20 cellular contexts compared by ENCODE assay signal in the genomic region with DNA sequence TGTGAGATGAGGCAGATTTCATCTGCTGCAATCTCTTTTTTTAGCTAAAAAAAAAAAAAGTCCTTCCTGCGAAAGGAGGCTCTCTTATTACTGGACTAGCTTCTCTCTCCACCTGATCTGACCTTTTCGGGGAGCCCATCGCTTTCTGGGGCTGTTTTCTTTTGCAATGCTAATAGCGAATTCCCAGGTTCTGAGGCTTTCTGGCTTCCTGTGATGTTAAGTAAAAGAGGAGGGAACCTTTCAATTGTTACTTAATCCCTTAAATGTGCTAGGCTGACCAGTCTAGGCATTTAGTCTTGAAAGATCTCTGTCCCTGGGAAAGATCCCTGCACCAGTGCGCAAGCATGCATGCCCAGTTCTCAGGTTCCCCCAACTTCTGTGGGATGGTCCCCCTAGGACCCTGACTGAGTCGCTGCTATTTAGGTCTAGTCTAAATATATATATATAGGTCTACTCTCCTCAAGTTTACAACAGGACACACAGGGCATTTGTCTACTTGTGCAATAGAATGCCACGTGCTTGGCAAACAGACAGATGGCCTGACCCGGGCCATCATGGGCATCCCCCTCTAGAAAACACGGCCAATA.
DNase-seq lines count a peak whose midpoint lies in the region; ATAC-seq and TF ChIP-seq lines count a peak whose summit lies in the region.
"Had no signal": no experiment of that assay in that cellular context is flagged by ENCODE, and none has a peak within 500 bp of the region (broad histone marks: within the 10 kb centered on the region; RNA-seq: fewer than 3 reads in every experiment).

No MANE protein-coding gene starts in this region.

- WGBS in HUES64 = 17% methylated on average over 9 of the region's 9 CpGs
- 48 to 58% (median 56%) methylated on average over 9 of the region's 9 CpGs for WGBS in psoas muscle, 3 donors

- H3K27ac ChIP-seq in GM23338 (ENCODE audit: low read depth) (peak overlapping the region; percentile 9; the same call in 1 of the 2 replicates), HUES64 (ENCODE audit: low read depth, low read length) (peak overlapping the region; percentile 58; the same call in 1 of the 2 replicates), psoas muscle (no peak overlapping the region), left lung (no peak overlapping the region)
- H3K27ac ChIP-seq: A549 had no signal

- no peaks in the 10 kb centered on the region for H3K79me2 ChIP-seq in GM23338 (replicated peaks; ENCODE audit: insufficient read depth)

- H3K9ac ChIP-seq in HUES64 (ENCODE audit: low read depth, low read length) = no peak overlapping the region
- H3K9ac ChIP-seq: SK-N-SH had no signal

- no peaks in the 10 kb centered on the region for H3K9me3 Mint-ChIP-seq in GM23338
- H3K9me3 Mint-ChIP-seq: CD4-positive, alpha-beta T cell had no signal

- H3K27ac Mint-ChIP-seq in GM23338 = peak overlapping the region; percentile 89
- H3K27ac Mint-ChIP-seq: CD4-positive, alpha-beta T cell had no signal

- TF ChIP-seq CTCF in GM23338 (conservative IDR thresholded peaks at IDR 0.05; ENCODE audit: low read depth in 2 of 2) (no peak), psoas muscle (IDR thresholded peaks at IDR 0.05) (no peak), left lung (IDR thresholded peaks at IDR 0.05) (no peak)

- H3K4me3 Mint-ChIP-seq in GM23338 = peak overlapping the region; percentile 48
- H3K4me3 Mint-ChIP-seq: CD4-positive, alpha-beta T cell had no signal

- H3K27me3 ChIP-seq in GM23338 (ENCODE audit: insufficient read depth) (no peaks in the 10 kb centered on the region), HUES64 (ENCODE audit: insufficient read depth, low read length) (no peaks in the 10 kb centered on the region), psoas muscle (ENCODE audit: insufficient read depth in 3 of 3, low read length in 2 of 3) (peaks cover 0 to 3% (median 0%) of the 10 kb centered on the region in 3 donors), left lung (peaks cover 0 to 39% of the 10 kb centered on the region in 2 donors)

- H3K36me3 Mint-ChIP-seq in GM23338 (ENCODE audit: low read depth) = no peaks in the 10 kb centered on the region

- H3K27me3 Mint-ChIP-seq in GM23338 (ENCODE audit: insufficient read depth, low read depth, poor library complexity) = peaks cover 11% of the 10 kb centered on the region

- H3K4me1 ChIP-seq in GM23338 (ENCODE audit: insufficient read depth) (peaks cover 23% of the 10 kb centered on the region), HUES64 (ENCODE audit: insufficient read depth, low read length) (peaks cover 43% of the 10 kb centered on the region), psoas muscle (no peaks in the 10 kb centered on the region), left lung (no peaks in the 10 kb centered on the region)
- H3K4me1 ChIP-seq: A549, Caco-2 had no signal

- intact Hi-C loops in psoas muscle (cut with DNase I) (no loop called here), left lung (cut with DNase I) (no loop called here)

- H3K36me3 ChIP-seq in GM23338 (ENCODE audit: insufficient read depth) (no peaks in the 10 kb centered on the region), HUES64 (ENCODE audit: insufficient read depth, low read length) (no peaks in the 10 kb centered on the region), psoas muscle (ENCODE audit: insufficient read depth in 1 of 2, low read depth in 1 of 2) (no peaks in the 10 kb centered on the region), left lung (no peaks in the 10 kb centered on the region)

- H3K4me1 Mint-ChIP-seq in GM23338 = peaks cover 47% of the 10 kb centered on the region

- H3K9me2 ChIP-seq in GM23338 (ENCODE audit: insufficient read depth) = peaks cover 11% of the 10 kb centered on the region
- H3K9me2 ChIP-seq: SK-N-SH had no signal

- H3K4me3 ChIP-seq in GM23338 (no peak overlapping the region), HUES64 (ENCODE audit: low read length) (no peak overlapping the region; the same call in 1 of the 2 replicates), psoas muscle (no peak overlapping the region), left lung (no peak overlapping the region)
- H3K4me3 ChIP-seq: A549, GM12878 had no signal

- ATAC-seq in GM23338 = peak; percentile 89
- ATAC-seq in psoas muscle = no peak
- no peak for ATAC-seq in left lung
- ATAC-seq: A549, GM12878, PC-3 had no signal

- H4K20me1 ChIP-seq in GM23338 (replicated peaks; ENCODE audit: insufficient read depth) = no peaks in the 10 kb centered on the region

- H3K9me3 ChIP-seq in HUES64 (ENCODE audit: insufficient read depth, low read depth, low read length) (no peaks in the 10 kb centered on the region), psoas muscle (no peaks in the 10 kb centered on the region), left lung (no peaks in the 10 kb centered on the region)
- H3K9me3 ChIP-seq: A549, Caco-2, SK-N-SH had no signal

- H3K4me2 ChIP-seq in GM23338 = peak overlapping the region; percentile 22
- H3K4me2 ChIP-seq: A549, SK-N-SH had no signal

- no peaks in the 10 kb centered on the region for H3F3A ChIP-seq in GM23338 (replicated peaks; ENCODE audit: low read depth)

- DNase-seq in GM23338 (ENCODE audit: low spot score) (peak; percentile 88), iPS DF 19.7 (ENCODE audit: low read depth, low spot score) (peak; percentile 56), left kidney (ENCODE audit: low read depth, low spot score) (peak; percentile 37), hepatic stellate cell (ENCODE audit: low spot score) (no peak), Kasumi-1 (lab: John Stamatoyannopoulos, UW) (no peak), psoas muscle (no peak), left lung (no peak)
- DNase-seq: Caco-2; CD4-positive, alpha-beta T cell; NCI-H1105; NCI-H2081 treated with DMSO at 0.1 percent for 48 hours; NCI-H446 treated with DMSO at 0.1 percent for 48 hours; NCI-H748 treated with DMSO at 0.1 percent for 48 hours; PC-3; RPMI8226; SHP77 treated with DMSO at 0.1 percent for 48 hours; SK-N-SH had no signal

- H2AFZ ChIP-seq in GM23338 = no peak overlapping the region

TF ChIP-seq in GM23338, 12 proteins besides CTCF, POLR2A, EP300 and RAD21:
- TF ChIP-seq EZH2 (IDR thresholded peaks at IDR 0.05; ENCODE audit: low read depth, unreplicated experiment) (no peak), EZH2phosphoT487 (IDR thresholded peaks at IDR 0.05; ENCODE audit: unreplicated experiment) (no peak), NANOG (IDR thresholded peaks at IDR 0.05; ENCODE audit: borderline replicate concordance) (0 out of 2 replicates have a peak, but pooled peaks have one; percentile 21)
TF ChIP-seq in GM23338: peak in this region for 1.

Comparison
In these comparisons a context has a peak if more than half of its experiments do, and no peak if none do; other contexts are left out.
1. DNase-seq: peak in GM23338 (single experiment), iPS DF 19.7 (single experiment) and left kidney (single experiment); none in hepatic stellate cell (single experiment), Kasumi-1 (0 of 2), psoas muscle (0 of 2) and left lung (0 of 2).
2. H3K27ac ChIP-seq: peak in GM23338 (single experiment) and HUES64 (single experiment); none in psoas muscle (single experiment) and left lung (0 of 2).